In the genomic region with DNA sequence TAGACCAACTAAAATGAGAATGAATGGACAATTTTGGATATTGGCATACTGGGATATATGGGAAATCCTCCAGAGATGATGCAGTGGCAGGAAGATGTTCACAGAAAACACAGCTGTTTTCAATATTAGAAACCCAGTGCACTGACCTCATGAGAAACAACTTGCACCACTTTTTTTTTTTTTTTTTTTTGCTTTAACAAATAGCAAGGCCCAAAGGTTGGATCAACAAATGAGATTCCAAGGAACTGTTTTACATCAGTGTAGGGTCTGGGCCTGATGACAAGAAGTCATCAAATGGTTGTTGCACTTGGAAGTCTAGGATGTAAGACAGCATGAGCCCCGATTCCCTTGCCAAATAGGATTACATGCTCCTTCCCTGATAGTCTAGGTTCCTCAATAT, we compare ENCODE assay signal across 32 cellular contexts.
"Had no signal": no experiment of that assay in that cellular context is flagged by ENCODE, and none has a peak within 500 bp of the region (broad histone marks: within the 10 kb centered on the region; RNA-seq: fewer than 3 reads in every experiment).

No MANE protein-coding gene starts in this region.

- H3K27me3 Mint-ChIP-seq: activated B cell treated with CpG ODN at 0.5 μM for 24 hours; activated T-cell treated with anti-CD3 and anti-CD28 coated beads, Interleukin-2, amount 50 U/mL, for 24 hours; activated T-helper 17 cell treated with anti-CD3 and anti-CD28 coated beads, Interleukin-2, amount 50 U/mL, for 72 hours; central memory CD8-positive, alpha-beta T cell; type B pancreatic cell had no signal

- H3K4me3 ChIP-seq: adrenal gland, ascending aorta, colonic mucosa, dorsolateral prefrontal cortex, esophagus muscularis mucosa, gastroesophageal sphincter, heart left ventricle, lower lobe of right lung, mucosa of descending colon, right lobe of liver, thoracic aorta, vagina had no signal

- H3K9me3 ChIP-seq: adrenal gland, ascending aorta, colonic mucosa, esophagus muscularis mucosa, gastroesophageal sphincter, heart left ventricle, lower lobe of right lung, mucosa of descending colon, right lobe of liver, thoracic aorta, vagina had no signal

- H3K4me1 ChIP-seq: adrenal gland, ascending aorta, colonic mucosa, esophagus muscularis mucosa, gastroesophageal sphincter, lower lobe of right lung, parathyroid adenoma, right lobe of liver, vagina had no signal

- ATAC-seq: activated CD4-positive, alpha-beta T cell treated with anti-CD3 and anti-CD28 coated beads for 36 hours; activated naive CD4-positive, alpha-beta T cell treated with anti-CD3 and anti-CD28 coated beads, Interleukin-2, amount 50 U/mL, for 72 hours; activated T-helper 17 cell treated with anti-CD3 and anti-CD28 coated beads, Interleukin-2, amount 50 U/mL, for 72 hours; effector memory CD8-positive, alpha-beta T cell; gastroesophageal sphincter; left colon; lower lobe of right lung; mucosa of descending colon; right lobe of liver had no signal

- H3K27ac ChIP-seq: adrenal gland, ascending aorta, brain microvascular endothelial cell, colonic mucosa, dorsolateral prefrontal cortex, esophagus muscularis mucosa, gastroesophageal sphincter, heart left ventricle, lower lobe of right lung, parathyroid adenoma, right lobe of liver, thoracic aorta, vagina had no signal

- H3K4me1 Mint-ChIP-seq: activated B cell treated with CpG ODN at 0.5 μM for 24 hours; activated CD4-positive, alpha-beta T cell treated with anti-CD3 and anti-CD28 coated beads for 36 hours; activated T-helper 17 cell treated with anti-CD3 and anti-CD28 coated beads, Interleukin-2, amount 50 U/mL, for 72 hours; central memory CD8-positive, alpha-beta T cell; nephron progenitor cell had no signal

- H3K9me3 Mint-ChIP-seq: activated B cell treated with CpG ODN at 0.5 μM for 24 hours; activated T-cell treated with anti-CD3 and anti-CD28 coated beads, Interleukin-2, amount 50 U/mL, for 24 hours; central memory CD8-positive, alpha-beta T cell; effector memory CD8-positive, alpha-beta T cell; nephron progenitor cell; T-helper 1 cell treated with Interleukin-12 subunit alpha and Interleukin-12 subunit beta and Interleukin-4 antibody, amounts not matched to agents 30 μg/mL and 1 μg/mL, for 36 hours; type B pancreatic cell had no signal

- H3K36me3 Mint-ChIP-seq: activated naive CD4-positive, alpha-beta T cell treated with anti-CD3 and anti-CD28 coated beads, Interleukin-2, amount 50 U/mL, for 72 hours; type B pancreatic cell had no signal

- H3K4me3 Mint-ChIP-seq: activated B cell treated with CpG ODN at 0.5 μM for 24 hours; activated CD4-positive, alpha-beta T cell treated with anti-CD3 and anti-CD28 coated beads for 36 hours; activated T-cell treated with anti-CD3 and anti-CD28 coated beads, Interleukin-2, amount 50 U/mL, for 24 hours; activated T-helper 17 cell treated with anti-CD3 and anti-CD28 coated beads, Interleukin-2, amount 50 U/mL, for 72 hours; central memory CD8-positive, alpha-beta T cell; effector memory CD8-positive, alpha-beta T cell; nephron progenitor cell; T-helper 1 cell treated with Interleukin-12 subunit alpha and Interleukin-12 subunit beta and Interleukin-4 antibody, amounts not matched to agents 30 μg/mL and 1 μg/mL, for 36 hours; type B pancreatic cell had no signal

- H3K27ac Mint-ChIP-seq: activated B cell treated with CpG ODN at 0.5 μM for 24 hours; activated CD4-positive, alpha-beta T cell treated with anti-CD3 and anti-CD28 coated beads for 36 hours; activated naive CD4-positive, alpha-beta T cell treated with anti-CD3 and anti-CD28 coated beads, Interleukin-2, amount 50 U/mL, for 72 hours; activated T-cell treated with anti-CD3 and anti-CD28 coated beads, Interleukin-2, amount 50 U/mL, for 24 hours; activated T-helper 17 cell treated with anti-CD3 and anti-CD28 coated beads, Interleukin-2, amount 50 U/mL, for 72 hours; effector memory CD8-positive, alpha-beta T cell; nephron progenitor cell; T-helper 1 cell treated with Interleukin-12 subunit alpha and Interleukin-12 subunit beta and Interleukin-4 antibody, amounts not matched to agents 30 μg/mL and 1 μg/mL, for 36 hours; type B pancreatic cell had no signal

- DNase-seq: activated B cell treated with CpG ODN at 0.5 μM for 24 hours; activated CD4-positive, alpha-beta T cell treated with anti-CD3 and anti-CD28 coated beads for 36 hours; activated CD4-positive, alpha-beta T cell treated with anti-CD3 and anti-CD28 coated beads, Interleukin-2, amount 50 U/mL, for 4 hours; activated CD8-positive, alpha-beta memory T cell treated with anti-CD3 and anti-CD28 coated beads for 24 hours; activated CD8-positive, alpha-beta memory T cell treated with anti-CD3 and anti-CD28 coated beads, Interleukin-2, amount 50 U/mL, for 4 hours; activated T-cell treated with anti-CD3 and anti-CD28 coated beads, Interleukin-2, amount 50 U/mL, for 24 hours; adrenal gland; brain microvascular endothelial cell; colonic mucosa; dorsolateral prefrontal cortex; effector memory CD8-positive, alpha-beta T cell; left colon; lower lobe of right lung; mesendoderm; mucosa of descending colon; nephron progenitor cell; right lobe of liver; stimulated activated CD4-positive, alpha-beta T cell treated with anti-CD3 and anti-CD28 coated beads, Interleukin-4, amount 100 ng/mL, for 1 hour; stimulated activated naive CD4-positive, alpha-beta T cell; T1000 had no signal

- H3K27me3 ChIP-seq: adrenal gland, ascending aorta, brain microvascular endothelial cell, colonic mucosa, esophagus muscularis mucosa, gastroesophageal sphincter, heart left ventricle, right lobe of liver, vagina had no signal
